9 cellular contexts compared by ENCODE assay signal in the genomic region with DNA sequence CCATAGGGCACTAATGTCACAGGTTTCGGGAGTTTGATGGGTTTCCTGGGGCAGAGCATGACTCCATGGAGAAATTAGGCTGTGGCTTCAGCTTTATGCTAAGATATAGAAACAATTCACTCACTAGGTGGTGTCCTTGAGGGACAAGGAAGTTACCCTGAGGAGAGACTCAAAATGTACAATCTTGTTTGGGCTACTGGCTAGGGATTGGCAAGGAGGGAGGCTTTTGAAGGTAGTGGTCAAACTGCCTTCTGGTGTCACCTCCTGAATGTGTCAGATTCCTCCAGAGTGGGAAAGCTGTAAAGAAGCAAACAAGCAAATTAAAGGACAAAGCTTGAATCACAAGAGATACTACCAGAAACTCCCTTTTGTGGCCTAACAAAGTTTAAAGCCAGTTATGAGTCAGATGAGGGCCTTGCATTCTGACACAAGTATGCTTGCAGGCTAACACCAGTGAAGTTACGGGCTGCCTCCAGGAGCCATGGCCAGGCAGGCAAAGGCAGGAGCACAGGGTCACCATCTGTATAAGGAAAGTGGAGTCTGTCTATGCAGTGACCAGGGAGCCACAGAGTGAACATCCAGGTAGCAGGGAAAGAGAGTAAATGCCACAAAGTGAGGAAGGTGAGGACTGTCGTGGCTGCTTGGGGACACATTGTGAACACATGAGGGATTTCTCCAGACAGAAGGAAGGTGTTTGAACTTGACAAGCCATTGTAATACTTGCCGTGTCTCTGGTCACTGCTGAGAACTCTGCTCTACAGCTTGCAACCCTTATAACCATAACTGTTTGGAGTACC.
DNase-seq lines count a peak whose midpoint lies in the region; ATAC-seq and TF ChIP-seq lines count a peak whose summit lies in the region.
"Had no signal": no experiment of that assay in that cellular context is flagged by ENCODE, and none has a peak within 500 bp of the region (broad histone marks: within the 10 kb centered on the region; RNA-seq: fewer than 3 reads in every experiment).

No MANE protein-coding gene starts in this region.

- no peaks in the 10 kb centered on the region for H3K36me3 ChIP-seq in fibroblast of lung (ENCODE audit: control insufficient read depth, insufficient read depth, low read length)
- H3K36me3 ChIP-seq in BE2C: no peaks in the 10 kb centered on the region
- no peaks in the 10 kb centered on the region for H3K36me3 ChIP-seq in tibial nerve

- in situ Hi-C loops in GM13977 (cut with MboI; ENCODE audit: low pct_unique_long_range_greater_than_20kb, low sequenced_read_pairs, unreplicated experiment): no loop called here

- no peak overlapping the region for H2AFZ ChIP-seq in fibroblast of lung (ENCODE audit: low read length)

- H3K4me2 ChIP-seq in fibroblast of lung (ENCODE audit: extremely low read depth, insufficient read depth, low read length): no peak overlapping the region

- no peaks in the 10 kb centered on the region for H3K79me2 ChIP-seq in fibroblast of lung (ENCODE audit: control insufficient read depth, insufficient read depth, low read length)

- 89 to 94% methylated on average over 4 of the region's 4 CpGs for WGBS in tibial nerve, 2 donors

- TF ChIP-seq CTCF in GM13977 (IDR thresholded peaks at IDR 0.05; ENCODE audit: extremely low read depth, insufficient read depth, missing control alignments) (peak; percentile 39), HL-60 (IDR thresholded peaks at IDR 0.05; ENCODE audit: insufficient read depth, low read length) (peak; percentile 1), fibroblast of lung (conservative IDR thresholded peaks at IDR 0.05 in 1 of 2, IDR thresholded peaks at IDR 0.05 in 1 of 2; ENCODE audit: low read depth in 1 of 2, low read length in 2 of 2) (no peak), BE2C (IDR thresholded peaks at IDR 0.05; ENCODE audit: low read depth, low read length) (no peak), tibial nerve (IDR thresholded peaks at IDR 0.05) (no peak)

- no peaks in the 10 kb centered on the region for H4K20me1 ChIP-seq in fibroblast of lung (ENCODE audit: control insufficient read depth, extremely low read depth, insufficient read depth, low read length)

- no peaks in the 10 kb centered on the region for H3K9me3 ChIP-seq in fibroblast of lung (ENCODE audit: control insufficient read depth, insufficient read depth, low read depth, low read length)
- H3K9me3 ChIP-seq in BE2C: no peaks in the 10 kb centered on the region
- H3K9me3 ChIP-seq in tibial nerve: no peaks in the 10 kb centered on the region

- H3K4me3 ChIP-seq in HL-60 (replicated peaks; ENCODE audit: insufficient read depth, low read length) (no peak overlapping the region), fibroblast of lung (replicated peaks in 1 of 4; ENCODE audit: control extremely low read depth in 1 of 4, insufficient read depth in 1 of 4, low read depth in 3 of 4, low read length in 4 of 4) (no peak overlapping the region), BE2C (ENCODE audit: low read depth, low read length) (no peak overlapping the region), tibial nerve (no peak overlapping the region)

- H3K27ac ChIP-seq in HL-60 (replicated peaks) (no peak overlapping the region), fibroblast of lung (ENCODE audit: insufficient read depth, low read length) (no peak overlapping the region), tibial nerve (no peak overlapping the region)
- H3K27ac ChIP-seq: VCaP had no signal

- no peaks in the 10 kb centered on the region for H3K4me1 ChIP-seq in fibroblast of lung (ENCODE audit: control insufficient read depth, extremely low read depth, insufficient read depth, low read length)
- H3K4me1 ChIP-seq in BE2C: no peaks in the 10 kb centered on the region
- no peaks in the 10 kb centered on the region for H3K4me1 ChIP-seq in tibial nerve

- TF ChIP-seq POLR2A in tibial nerve (IDR thresholded peaks at IDR 0.05): no peak

- H3K9ac ChIP-seq in fibroblast of lung (ENCODE audit: insufficient read depth, low read length): no peak overlapping the region

- no peaks in the 10 kb centered on the region for H3K27me3 ChIP-seq in HL-60 (ENCODE audit: insufficient read depth, poor library complexity, severe bottlenecking)
- peaks cover 2% of the 10 kb centered on the region for H3K27me3 ChIP-seq in fibroblast of lung (ENCODE audit: control insufficient read depth, insufficient read depth, low read length)
- peaks cover 25% of the 10 kb centered on the region for H3K27me3 ChIP-seq in BE2C
- no peaks in the 10 kb centered on the region for H3K27me3 ChIP-seq in tibial nerve

- no peak for TF ChIP-seq EP300 in tibial nerve (IDR thresholded peaks at IDR 0.05)

- peak; percentile 68 for ATAC-seq in GM21447 (IDR thresholded peaks at IDR 0.05; ENCODE audit: unreplicated experiment)

- DNase-seq in GM13977 (ENCODE audit: low spot score) (peak; percentile 45), HL-60 (ENCODE audit: low read depth in 1 of 2, low spot score in 1 of 2) (no peak), fibroblast of lung (ENCODE audit: low read depth in 2 of 2) (peak; percentile 7 to 10), BE2C (no peak), dedifferentiated amniotic fluid mesenchymal stem cell (ENCODE audit: extremely low spot score) (no peak), tibial nerve (ENCODE audit: low spot score in 2 of 2) (no peak), NCI-H1436 treated with DMSO at 0.1 percent for 48 hours (lab: John Stamatoyannopoulos, UW) (no peak)

Comparison
In these comparisons a context has a peak if more than half of its experiments do, and no peak if none do; other contexts are left out.
1. DNase-seq: peak in GM13977 (single experiment) and fibroblast of lung (2 of 2); none in HL-60 (0 of 2), BE2C (single experiment), dedifferentiated amniotic fluid mesenchymal stem cell (single experiment), tibial nerve (0 of 2) and NCI-H1436 treated with DMSO at 0.1 percent for 48 hours (single experiment).
2. CTCF ChIP-seq: peak in GM13977 (single experiment) and HL-60 (single experiment); none in fibroblast of lung (0 of 2), BE2C (single experiment) and tibial nerve (0 of 5).